1 cellular context compared by ENCODE assay signal in the genomic region with DNA sequence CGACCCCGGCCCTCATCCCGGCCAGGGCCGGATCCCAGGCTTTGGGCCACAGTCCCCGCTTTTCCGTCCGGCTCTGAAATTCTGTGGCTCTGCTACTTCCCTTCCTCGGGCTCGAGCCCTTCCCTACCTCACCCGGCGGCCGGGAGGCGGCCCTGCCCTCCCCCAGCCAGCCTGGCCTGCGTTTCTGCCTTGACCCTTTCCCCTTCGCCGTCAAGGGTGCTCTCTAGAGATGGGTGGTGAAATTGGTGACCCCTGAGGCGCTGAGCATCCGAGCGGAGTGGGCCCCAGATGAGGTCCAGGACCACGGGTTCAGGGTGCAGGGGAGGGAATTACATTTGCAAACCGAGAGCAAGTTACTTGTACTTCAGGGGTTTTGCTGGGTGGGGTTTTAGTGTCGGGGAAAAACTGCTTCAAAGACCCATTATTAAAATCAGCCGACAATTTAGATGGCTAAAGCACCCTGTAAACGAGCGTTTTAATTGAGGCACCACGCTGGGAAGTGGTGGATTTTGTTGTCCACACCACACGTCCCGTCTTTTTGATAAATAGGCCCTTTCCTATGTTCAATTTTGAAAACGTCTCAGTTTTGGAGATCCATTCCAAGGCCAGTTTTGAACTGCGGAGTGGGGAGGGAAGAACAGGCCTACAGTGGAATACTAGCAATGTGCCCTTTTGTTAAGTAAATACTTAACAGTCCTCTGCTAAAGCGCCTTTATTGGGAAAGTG.
TF ChIP-seq lines count a peak whose summit lies in the region.

No MANE protein-coding gene starts in this region.

TF ChIP-seq in K562, 482 proteins besides CTCF, POLR2A, EP300 and RAD21 (continued from another document and continues in another):
- TF ChIP-seq, protein P1, sequence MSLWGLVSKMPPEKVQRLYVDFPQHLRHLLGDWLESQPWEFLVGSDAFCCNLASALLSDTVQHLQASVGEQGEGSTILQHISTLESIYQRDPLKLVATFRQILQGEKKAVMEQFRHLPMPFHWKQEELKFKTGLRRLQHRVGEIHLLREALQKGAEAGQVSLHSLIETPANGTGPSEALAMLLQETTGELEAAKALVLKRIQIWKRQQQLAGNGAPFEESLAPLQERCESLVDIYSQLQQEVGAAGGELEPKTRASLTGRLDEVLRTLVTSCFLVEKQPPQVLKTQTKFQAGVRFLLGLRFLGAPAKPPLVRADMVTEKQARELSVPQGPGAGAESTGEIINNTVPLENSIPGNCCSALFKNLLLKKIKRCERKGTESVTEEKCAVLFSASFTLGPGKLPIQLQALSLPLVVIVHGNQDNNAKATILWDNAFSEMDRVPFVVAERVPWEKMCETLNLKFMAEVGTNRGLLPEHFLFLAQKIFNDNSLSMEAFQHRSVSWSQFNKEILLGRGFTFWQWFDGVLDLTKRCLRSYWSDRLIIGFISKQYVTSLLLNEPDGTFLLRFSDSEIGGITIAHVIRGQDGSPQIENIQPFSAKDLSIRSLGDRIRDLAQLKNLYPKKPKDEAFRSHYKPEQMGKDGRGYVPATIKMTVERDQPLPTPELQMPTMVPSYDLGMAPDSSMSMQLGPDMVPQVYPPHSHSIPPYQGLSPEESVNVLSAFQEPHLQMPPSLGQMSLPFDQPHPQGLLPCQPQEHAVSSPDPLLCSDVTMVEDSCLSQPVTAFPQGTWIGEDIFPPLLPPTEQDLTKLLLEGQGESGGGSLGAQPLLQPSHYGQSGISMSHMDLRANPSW (CRISPR knock-in tag; IDR thresholded peaks at IDR 0.05) = no peak
- TF ChIP-seq CHD1 (IDR thresholded peaks at IDR 0.05; ENCODE audit: low read length) = peak; percentile 4
- TF ChIP-seq AFF4 (CRISPR knock-in tag; IDR thresholded peaks at IDR 0.05) = peak; percentile 69; the same call in 1 of the 2 replicates
- peak; percentile 77 for TF ChIP-seq NFRKB (IDR thresholded peaks at IDR 0.05; ENCODE audit: low read depth)
- TF ChIP-seq NEUROD1 (IDR thresholded peaks at IDR 0.05; ENCODE audit: borderline replicate concordance, low read depth, low read length, partially characterized antibody) = peak; percentile 1
- TF ChIP-seq, protein P2, sequence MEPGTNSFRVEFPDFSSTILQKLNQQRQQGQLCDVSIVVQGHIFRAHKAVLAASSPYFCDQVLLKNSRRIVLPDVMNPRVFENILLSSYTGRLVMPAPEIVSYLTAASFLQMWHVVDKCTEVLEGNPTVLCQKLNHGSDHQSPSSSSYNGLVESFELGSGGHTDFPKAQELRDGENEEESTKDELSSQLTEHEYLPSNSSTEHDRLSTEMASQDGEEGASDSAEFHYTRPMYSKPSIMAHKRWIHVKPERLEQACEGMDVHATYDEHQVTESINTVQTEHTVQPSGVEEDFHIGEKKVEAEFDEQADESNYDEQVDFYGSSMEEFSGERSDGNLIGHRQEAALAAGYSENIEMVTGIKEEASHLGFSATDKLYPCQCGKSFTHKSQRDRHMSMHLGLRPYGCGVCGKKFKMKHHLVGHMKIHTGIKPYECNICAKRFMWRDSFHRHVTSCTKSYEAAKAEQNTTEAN (CRISPR knock-in tag; IDR thresholded peaks at IDR 0.05) = 0 out of 2 replicates have a peak, but pooled peaks have one; percentile 41
- no peak for TF ChIP-seq SMARCB1 (IDR thresholded peaks at IDR 0.05; ENCODE audit: insufficient read length, low read depth)
- 0 out of 2 replicates have a peak, but pooled peaks have one; percentile 35 for TF ChIP-seq ZBTB34 (CRISPR knock-in tag; IDR thresholded peaks at IDR 0.05)
- TF ChIP-seq POLR2AphosphoS2 (IDR thresholded peaks at IDR 0.05; ENCODE audit: low read length) = 0 out of 2 replicates have a peak, but pooled peaks have one; percentile 1
- 0 out of 2 replicates have a peak, but pooled peaks have one; percentile 17 for TF ChIP-seq DMBX1 (CRISPR knock-in tag; IDR thresholded peaks at IDR 0.05; ENCODE audit: borderline replicate concordance)
- TF ChIP-seq ZNF561 (CRISPR knock-in tag; conservative IDR thresholded peaks at IDR 0.05) = no peak
- TF ChIP-seq, protein P3, sequence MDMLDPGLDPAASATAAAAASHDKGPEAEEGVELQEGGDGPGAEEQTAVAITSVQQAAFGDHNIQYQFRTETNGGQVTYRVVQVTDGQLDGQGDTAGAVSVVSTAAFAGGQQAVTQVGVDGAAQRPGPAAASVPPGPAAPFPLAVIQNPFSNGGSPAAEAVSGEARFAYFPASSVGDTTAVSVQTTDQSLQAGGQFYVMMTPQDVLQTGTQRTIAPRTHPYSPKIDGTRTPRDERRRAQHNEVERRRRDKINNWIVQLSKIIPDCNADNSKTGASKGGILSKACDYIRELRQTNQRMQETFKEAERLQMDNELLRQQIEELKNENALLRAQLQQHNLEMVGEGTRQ (CRISPR knock-in tag; IDR thresholded peaks at IDR 0.05) = no peak
- TF ChIP-seq ESRRA (IDR thresholded peaks at IDR 0.05; ENCODE audit: borderline replicate concordance, low read depth) = peak; percentile 74; the same call in 1 of the 2 replicates
- peak; percentile 78 for TF ChIP-seq POLR2G (IDR thresholded peaks at IDR 0.05; ENCODE audit: low read depth, low read length)
- TF ChIP-seq STAT5A (IDR thresholded peaks at IDR 0.05; ENCODE audit: borderline replicate concordance, low read length) = no peak
- TF ChIP-seq NR2C1 (IDR thresholded peaks at IDR 0.05) = no peak; the same call in 1 of the 2 replicates
- TF ChIP-seq NR2C1 (tag; IDR thresholded peaks at IDR 0.05) = no peak
- TF ChIP-seq ETV5 (CRISPR knock-in tag; IDR thresholded peaks at IDR 0.05; ENCODE audit: low read depth) = no peak
- no peak for TF ChIP-seq CREM (IDR thresholded peaks at IDR 0.05; ENCODE audit: low read depth)
- 0 out of 2 replicates have a peak, but pooled peaks have one; percentile 45 for TF ChIP-seq ZKSCAN1 (IDR thresholded peaks at IDR 0.05; ENCODE audit: low read depth, low read length)
- 0 out of 2 replicates have a peak, but pooled peaks have one; percentile 1 for TF ChIP-seq ZNF134 (CRISPR knock-in tag; conservative IDR thresholded peaks at IDR 0.05)
- TF ChIP-seq BRD4 (IDR thresholded peaks at IDR 0.05) = peak; percentile 88
- no peak for TF ChIP-seq MTF1 (CRISPR knock-in tag; IDR thresholded peaks at IDR 0.05; ENCODE audit: borderline replicate concordance)
- TF ChIP-seq FOXJ2 (tag; IDR thresholded peaks at IDR 0.05) = 0 out of 2 replicates have a peak, but pooled peaks have one; percentile 36
- TF ChIP-seq IRF9 (tag; IDR thresholded peaks at IDR 0.05) = 0 out of 2 replicates have a peak, but pooled peaks have one; percentile 4
- no peak for TF ChIP-seq ID3 (CRISPR knock-in tag; IDR thresholded peaks at IDR 0.05)
- peak; percentile 6; the same call in 1 of the 2 replicates for TF ChIP-seq ID3 (tag; IDR thresholded peaks at IDR 0.05)
- TF ChIP-seq, protein P4, sequence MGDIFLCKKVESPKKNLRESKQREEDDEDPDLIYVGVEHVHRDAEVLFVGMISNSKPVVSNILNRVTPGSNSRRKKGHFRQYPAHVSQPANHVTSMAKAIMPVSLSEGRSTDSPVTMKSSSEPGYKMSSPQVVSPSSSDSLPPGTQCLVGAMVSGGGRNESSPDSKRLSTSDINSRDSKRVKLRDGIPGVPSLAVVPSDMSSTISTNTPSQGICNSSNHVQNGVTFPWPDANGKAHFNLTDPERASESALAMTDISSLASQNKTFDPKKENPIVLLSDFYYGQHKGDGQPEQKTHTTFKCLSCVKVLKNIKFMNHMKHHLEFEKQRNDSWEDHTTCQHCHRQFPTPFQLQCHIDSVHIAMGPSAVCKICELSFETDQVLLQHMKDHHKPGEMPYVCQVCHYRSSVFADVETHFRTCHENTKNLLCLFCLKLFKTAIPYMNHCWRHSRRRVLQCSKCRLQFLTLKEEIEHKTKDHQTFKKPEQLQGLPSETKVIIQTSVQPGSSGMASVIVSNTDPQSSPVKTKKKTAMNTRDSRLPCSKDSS (IDR thresholded peaks at IDR 0.05; ENCODE audit: low read depth, partially characterized antibody) = no peak
- 0 out of 2 replicates have a peak, but pooled peaks have one; percentile 6 for TF ChIP-seq HDAC2 (IDR thresholded peaks at IDR 0.05)
- TF ChIP-seq ZNF639 (CRISPR knock-in tag; conservative IDR thresholded peaks at IDR 0.05 in 1 of 2, IDR thresholded peaks at IDR 0.05 in 1 of 2) = peak in 1 of 2 experiments; percentile 76; a peak in 2 of 4 replicates
- TF ChIP-seq CTBP1 (IDR thresholded peaks at IDR 0.05; ENCODE audit: borderline replicate concordance) = no peak
- no peak for TF ChIP-seq ZBTB26 (CRISPR knock-in tag; IDR thresholded peaks at IDR 0.05)
- TF ChIP-seq TBP (optimal IDR thresholded peaks at IDR 0.05; ENCODE audit: low read depth, low read length) = no peak
- TF ChIP-seq ETV6 (IDR thresholded peaks at IDR 0.05; ENCODE audit: borderline replicate concordance in 1 of 2, low read depth in 2 of 2, low read length in 1 of 2) = peak in 1 of 2 experiments; percentile 10; a peak in 1 of 4 replicates
- no peak for TF ChIP-seq ETV6 (CRISPR knock-in tag; IDR thresholded peaks at IDR 0.05; ENCODE audit: borderline replicate concordance)
